In genomic region chr20:36634342-36634741, GRCh38 we compare ENCODE assay signal across 34 cellular contexts. TPM values are rescaled to one million over a fixed set of nuclear protein-coding genes. Genes with fewer than 3 reads are reported as not detected.
DNase-seq lines count a peak whose midpoint lies in the region; ATAC-seq and TF ChIP-seq lines count a peak whose summit lies in the region.
"Had no signal": no experiment of that assay in that cellular context is flagged by ENCODE, and none has a peak within 500 bp of the region (broad histone marks: within the 10 kb centered on the region; RNA-seq: fewer than 3 reads in every experiment).

No MANE protein-coding gene starts in this region.

- peaks cover 27% of the 10 kb centered on the region for H3K4me1 Mint-ChIP-seq in activated CD4-positive, alpha-beta T cell treated with anti-CD3 and anti-CD28 coated beads, Interleukin-2, amount 10 ng/mL, durations not matched to agents 24 days and 14 days
- peaks cover 39% of the 10 kb centered on the region for H3K4me1 Mint-ChIP-seq in CD4-positive, alpha-beta T cell (ENCODE audit: low read depth)
- peaks cover 56% of the 10 kb centered on the region for H3K4me1 Mint-ChIP-seq in activated CD8-positive, alpha-beta T cell treated with anti-CD3 and anti-CD28 coated beads, Interleukin-2, amount 10 ng/mL, durations not matched to agents 7 days and 5 days (ENCODE audit: low read depth)
- peaks cover 6% of the 10 kb centered on the region for H3K4me1 Mint-ChIP-seq in memory B cell
- H3K4me1 Mint-ChIP-seq in stimulated activated naive B cell treated with anti-CD40 and anti-IgM and Interleukin-4, amounts not matched to agents 10 μg/mL and 1 μg/mL and 100 μg/mL, for 72 hours, result peaks cover 6 to 9% of the 10 kb centered on the region in 2 donors
- H3K4me1 Mint-ChIP-seq: mesothelial cell of epicardium had no signal

- H3K27ac Mint-ChIP-seq in activated CD4-positive, alpha-beta T cell treated with anti-CD3 and anti-CD28 coated beads, Interleukin-2, amount 10 ng/mL, durations not matched to agents 24 days and 14 days, result peak overlapping the region; percentile 60
- peak overlapping the region; percentile 53 for H3K27ac Mint-ChIP-seq in CD4-positive, alpha-beta T cell
- peak overlapping the region; percentile 85 for H3K27ac Mint-ChIP-seq in activated CD8-positive, alpha-beta T cell treated with anti-CD3 and anti-CD28 coated beads, Interleukin-2, amount 10 ng/mL, durations not matched to agents 7 days and 5 days
- H3K27ac Mint-ChIP-seq in memory B cell, result peak overlapping the region; percentile 9
- no peak overlapping the region for H3K27ac Mint-ChIP-seq in stimulated activated naive B cell treated with anti-CD40 and anti-IgM and Interleukin-4, amounts not matched to agents 10 μg/mL and 1 μg/mL and 100 μg/mL, for 72 hours
- H3K27ac Mint-ChIP-seq: CD14-positive monocyte; mesothelial cell of epicardium; T-helper 2 cell treated with Interferon-gamma antibody and Interleukin-4, amounts not matched to agents 5 μg/mL and 100 μg/mL, for 36 hours; type B pancreatic cell had no signal

- H3K27ac ChIP-seq in CD4-positive, alpha-beta T cell (ENCODE audit: low read depth, low read length), result no peak overlapping the region
- H3K27ac ChIP-seq: colonic mucosa, gastroesophageal sphincter, GM23248, Peyer's patch, prostate gland had no signal

- H3K27me3 ChIP-seq in CD4-positive, alpha-beta T cell (ENCODE audit: control insufficient read depth, insufficient read depth, low read length), result no peaks in the 10 kb centered on the region
- H3K27me3 ChIP-seq: colonic mucosa, gastroesophageal sphincter, Peyer's patch had no signal

- CTCF ChIA-PET in CD4-positive, alpha-beta T cell (lab: Charles Lee), result no interaction called here
- CTCF ChIA-PET in activated CD8-positive, alpha-beta T cell treated with anti-CD3 and anti-CD28 coated beads, Interleukin-2, amount 10 ng/mL, durations not matched to agents 7 days and 5 days (lab: Charles Lee), result no interaction called here

- POLR2A ChIA-PET in CD4-positive, alpha-beta T cell (lab: Charles Lee), result interaction anchor here (1.3 kb wide), 1 partner anchor 10 kb away, joined by 3 read pairs; no protein-coding TSS in a partner anchor
- POLR2A ChIA-PET in activated CD8-positive, alpha-beta T cell treated with anti-CD3 and anti-CD28 coated beads, Interleukin-2, amount 10 ng/mL, durations not matched to agents 7 days and 5 days (lab: Charles Lee), result interaction anchor here (0.6 to 1.6 kb wide), 5 partner anchors 10 to 1229 kb away, joined by 3 to 5 read pairs (median 4); partner anchors contain the start of gene SLA2

- no peak overlapping the region for H3K4me3 Mint-ChIP-seq in activated CD4-positive, alpha-beta T cell treated with anti-CD3 and anti-CD28 coated beads, Interleukin-2, amount 10 ng/mL, durations not matched to agents 24 days and 14 days
- H3K4me3 Mint-ChIP-seq in CD4-positive, alpha-beta T cell, result no peak overlapping the region
- H3K4me3 Mint-ChIP-seq in activated CD8-positive, alpha-beta T cell treated with anti-CD3 and anti-CD28 coated beads, Interleukin-2, amount 10 ng/mL, durations not matched to agents 7 days and 5 days, result no peak overlapping the region
- no peak overlapping the region for H3K4me3 Mint-ChIP-seq in memory B cell
- no peak overlapping the region for H3K4me3 Mint-ChIP-seq in stimulated activated naive B cell treated with anti-CD40 and anti-IgM and Interleukin-4, amounts not matched to agents 10 μg/mL and 1 μg/mL and 100 μg/mL, for 72 hours
- H3K4me3 Mint-ChIP-seq: CD14-positive monocyte; mesothelial cell of epicardium; T-helper 2 cell treated with Interferon-gamma antibody and Interleukin-4, amounts not matched to agents 5 μg/mL and 100 μg/mL, for 36 hours; type B pancreatic cell had no signal

- intact Hi-C loops in activated CD4-positive, alpha-beta T cell treated with anti-CD3 and anti-CD28 coated beads, Interleukin-2, amount 10 ng/mL, durations not matched to agents 24 days and 14 days (cut with micrococcal nuclease), result no loop called here
- intact Hi-C loops in CD4-positive, alpha-beta T cell (cut with DNase I, micrococcal nuclease), result no loop called here
- intact Hi-C loops in sciatic nerve (cut with DNase I), result no loop called here

- no peaks in the 10 kb centered on the region for H3K27me3 Mint-ChIP-seq in activated CD4-positive, alpha-beta T cell treated with anti-CD3 and anti-CD28 coated beads, Interleukin-2, amount 10 ng/mL, durations not matched to agents 24 days and 14 days
- H3K27me3 Mint-ChIP-seq in CD4-positive, alpha-beta T cell, result no peaks in the 10 kb centered on the region
- no peaks in the 10 kb centered on the region for H3K27me3 Mint-ChIP-seq in activated CD8-positive, alpha-beta T cell treated with anti-CD3 and anti-CD28 coated beads, Interleukin-2, amount 10 ng/mL, durations not matched to agents 7 days and 5 days (ENCODE audit: low read depth)
- H3K27me3 Mint-ChIP-seq in memory B cell, result no peaks in the 10 kb centered on the region
- H3K27me3 Mint-ChIP-seq in stimulated activated naive B cell treated with anti-CD40 and anti-IgM and Interleukin-4, amounts not matched to agents 10 μg/mL and 1 μg/mL and 100 μg/mL, for 72 hours, result no peaks in the 10 kb centered on the region
- H3K27me3 Mint-ChIP-seq: type B pancreatic cell had no signal

- H3K9me3 ChIP-seq in CD4-positive, alpha-beta T cell (ENCODE audit: control insufficient read depth, low read length), result no peaks in the 10 kb centered on the region
- H3K9me3 ChIP-seq: colonic mucosa, gastroesophageal sphincter, Peyer's patch, prostate gland had no signal

- no peak for TF ChIP-seq CTCF in CD4-positive, alpha-beta T cell (IDR thresholded peaks at IDR 0.05)

- peaks cover 59% of the 10 kb centered on the region for H3K36me3 Mint-ChIP-seq in activated CD4-positive, alpha-beta T cell treated with anti-CD3 and anti-CD28 coated beads, Interleukin-2, amount 10 ng/mL, durations not matched to agents 24 days and 14 days (ENCODE audit: low read depth)
- H3K36me3 Mint-ChIP-seq in CD4-positive, alpha-beta T cell (ENCODE audit: low read depth), result peaks cover 91% of the 10 kb centered on the region
- peaks cover 79% of the 10 kb centered on the region for H3K36me3 Mint-ChIP-seq in activated CD8-positive, alpha-beta T cell treated with anti-CD3 and anti-CD28 coated beads, Interleukin-2, amount 10 ng/mL, durations not matched to agents 7 days and 5 days (ENCODE audit: low read depth)
- peaks cover 3% of the 10 kb centered on the region for H3K36me3 Mint-ChIP-seq in memory B cell
- no peaks in the 10 kb centered on the region for H3K36me3 Mint-ChIP-seq in stimulated activated naive B cell treated with anti-CD40 and anti-IgM and Interleukin-4, amounts not matched to agents 10 μg/mL and 1 μg/mL and 100 μg/mL, for 72 hours
- H3K36me3 Mint-ChIP-seq: CD14-positive monocyte, mesothelial cell of epicardium, type B pancreatic cell had no signal

- no peak for ATAC-seq in CD4-positive, alpha-beta T cell (ENCODE audit: poor library complexity)
- ATAC-seq in activated CD8-positive, alpha-beta T cell treated with anti-CD3 and anti-CD28 coated beads, Interleukin-2, amount 10 ng/mL, durations not matched to agents 7 days and 5 days, result no peak
- ATAC-seq in memory B cell (ENCODE audit: low read depth), result no peak
- no peak for ATAC-seq in sciatic nerve
- ATAC-seq in stimulated activated naive B cell treated with anti-CD40 and anti-IgM and Interleukin-4, amounts not matched to agents 10 μg/mL and 1 μg/mL and 100 μg/mL, for 72 hours (replicated peaks), result no peak
- ATAC-seq: gastroesophageal sphincter had no signal

- H3K9me3 Mint-ChIP-seq in activated CD4-positive, alpha-beta T cell treated with anti-CD3 and anti-CD28 coated beads, Interleukin-2, amount 10 ng/mL, durations not matched to agents 24 days and 14 days, result no peaks in the 10 kb centered on the region
- no peaks in the 10 kb centered on the region for H3K9me3 Mint-ChIP-seq in CD4-positive, alpha-beta T cell
- no peaks in the 10 kb centered on the region for H3K9me3 Mint-ChIP-seq in activated CD8-positive, alpha-beta T cell treated with anti-CD3 and anti-CD28 coated beads, Interleukin-2, amount 10 ng/mL, durations not matched to agents 7 days and 5 days (ENCODE audit: insufficient read depth)
- H3K9me3 Mint-ChIP-seq in memory B cell, result no peaks in the 10 kb centered on the region
- H3K9me3 Mint-ChIP-seq in stimulated activated naive B cell treated with anti-CD40 and anti-IgM and Interleukin-4, amounts not matched to agents 10 μg/mL and 1 μg/mL and 100 μg/mL, for 72 hours, result no peaks in the 10 kb centered on the region
- H3K9me3 Mint-ChIP-seq: mesothelial cell of epicardium; T-helper 2 cell treated with Interferon-gamma antibody and Interleukin-4, amounts not matched to agents 5 μg/mL and 100 μg/mL, for 36 hours; type B pancreatic cell had no signal

- no peak for DNase-seq in activated CD4-positive, alpha-beta T cell treated with anti-CD3 and anti-CD28 coated beads, Interleukin-2, amount 10 ng/mL, durations not matched to agents 24 days and 14 days
- no peak for DNase-seq in activated CD4-positive, alpha-beta T cell treated with anti-CD3 and anti-CD28 coated beads for 1 hour
- no peak for DNase-seq in CD4-positive, alpha-beta T cell
- no peak for DNase-seq in activated CD8-positive, alpha-beta T cell treated with anti-CD3 and anti-CD28 coated beads, Interleukin-2, amount 10 ng/mL, durations not matched to agents 7 days and 5 days
- DNase-seq in memory B cell (ENCODE audit: low spot score in 2 of 2) (no peak), sciatic nerve (ENCODE audit: low spot score) (no peak), putamen (ENCODE audit: low spot score) (no peak)
- DNase-seq in stimulated activated naive B cell treated with anti-CD40 and anti-IgM and Interleukin-4, amounts not matched to agents 10 μg/mL and 1 μg/mL and 100 μg/mL, for 72 hours, result no peak
- DNase-seq: 8988T; activated CD4-positive, alpha-beta T cell treated with anti-CD3 and anti-CD28 coated beads for 48 hours; activated CD8-positive, alpha-beta memory T cell treated with anti-CD3 and anti-CD28 coated beads, Interleukin-2, amount 50 U/mL, for 48 hours; activated effector memory CD4-positive, alpha-beta T cell treated with Interleukin-2 at 50 U/mL for 16 hours; anterior cingulate cortex; colonic mucosa; effector CD4-positive, alpha-beta T cell; GM23248; kidney glomerular epithelial cell; NCI-H1417 treated with DMSO at 0.1 percent for 48 hours; NCI-H2081 treated with DMSO at 0.1 percent for 48 hours; NCI-H2227 treated with DMSO at 0.1 percent for 48 hours; NCI-H748 treated with DMSO at 0.1 percent for 48 hours; occipital lobe; Peyer's patch; SHP77 treated with DMSO at 0.1 percent for 48 hours; stimulated activated CD4-positive, alpha-beta T cell treated with anti-CD3 and anti-CD28 coated beads, Interleukin-15, amount 100 ng/mL, for 24 hours; stimulated activated CD4-positive, alpha-beta T cell treated with anti-CD3 and anti-CD28 coated beads, Interleukin-4, amount 100 ng/mL, for 4 hours had no signal

RNA-seq across cellular contexts. Expression of gene SLA2, which starts 11.7 kb away (rescaled TPM):
- total RNA-seq in activated CD4-positive, alpha-beta T cell treated with anti-CD3 and anti-CD28 coated beads, Interleukin-2, amount 10 ng/mL, durations not matched to agents 24 days and 14 days, result 59.0 and 59.6 TPM in 2 replicates
- total RNA-seq in CD4-positive, alpha-beta T cell, result 10 to 100 TPM; 19.9 to 21.3 TPM
- total RNA-seq in activated CD8-positive, alpha-beta T cell treated with anti-CD3 and anti-CD28 coated beads, Interleukin-2, amount 10 ng/mL, durations not matched to agents 7 days and 5 days, result 100 to 1,000 TPM; 131 to 137 TPM
- 0.49 TPM for total RNA-seq in sciatic nerve
- total RNA-seq: Daoy, GM23248, LHCN-M2, occipital lobe had no signal

RNA-seq across cellular contexts. Expression of gene RAB5IF, which starts 28.8 kb away (rescaled TPM):
- total RNA-seq in activated CD4-positive, alpha-beta T cell treated with anti-CD3 and anti-CD28 coated beads, Interleukin-2, amount 10 ng/mL, durations not matched to agents 24 days and 14 days, result 114 and 122 TPM in 2 replicates
- 10 to 100 TPM; 62.6 to 74.8 TPM for total RNA-seq in CD4-positive, alpha-beta T cell
- total RNA-seq in activated CD8-positive, alpha-beta T cell treated with anti-CD3 and anti-CD28 coated beads, Interleukin-2, amount 10 ng/mL, durations not matched to agents 7 days and 5 days, result 100 to 1,000 TPM; 108 to 109 TPM
- 33.1 TPM for total RNA-seq in sciatic nerve

Comparison
In these comparisons a context has a peak if more than half of its experiments do, and no peak if none do; other contexts are left out.
1. RNA of gene SLA2, which starts 11.7 kb away (total RNA-seq): 131 to 137 TPM in activated CD8-positive, alpha-beta T cell treated with anti-CD3 and anti-CD28 coated beads, Interleukin-2, amount 10 ng/mL, durations not matched to agents 7 days and 5 days, 59.0 to 59.6 TPM in activated CD4-positive, alpha-beta T cell treated with anti-CD3 and anti-CD28 coated beads, Interleukin-2, amount 10 ng/mL, durations not matched to agents 24 days and 14 days and 19.9 to 21.3 TPM in CD4-positive, alpha-beta T cell; 0.49 TPM in sciatic nerve (single experiment); every median in the first group is over 10 times any median in the second.